ENCODE assay signal across 17 cellular contexts in genomic region chr15:78629716-78630065, GRCh38. TPM values are rescaled to one million over a fixed set of nuclear protein-coding genes. Genes with fewer than 3 reads are reported as not detected.
DNase-seq lines count a peak whose midpoint lies in the region; ATAC-seq and FAIRE-seq lines count a peak whose summit lies in the region.
"Had no signal": no experiment of that assay in that cellular context is flagged by ENCODE, and none has a peak within 500 bp of the region (broad histone marks: within the 10 kb centered on the region; RNA-seq: fewer than 3 reads in every experiment).

No MANE protein-coding gene starts in this region.

- no peak for ATAC-seq in activated CD8-positive, alpha-beta T cell treated with anti-CD3 and anti-CD28 coated beads, Interleukin-2, amount 10 ng/mL, durations not matched to agents 7 days and 5 days
- ATAC-seq: HepG2 had no signal

- peak; percentile 35 for FAIRE-seq in urothelium cell line (lab: Jason Lieb, UNC)
- FAIRE-seq: H1, HepG2 had no signal

- DNase-seq in activated CD8-positive, alpha-beta memory T cell treated with anti-CD3 and anti-CD28 coated beads, Interleukin-2, amount 50 U/mL, for 48 hours = peak; percentile 17
- DNase-seq in activated CD8-positive, alpha-beta memory T cell treated with anti-CD3 and anti-CD28 coated beads, Interleukin-2, amount 50 U/mL, for 4 hours = no peak
- DNase-seq in epidermal melanocyte (ENCODE audit: insufficient read length, low spot score) (peak; percentile 9), posterior vena cava (ENCODE audit: low spot score) (peak; percentile 81), urothelium cell line (ENCODE audit: low spot score) (no peak)
- DNase-seq in activated CD4-positive, alpha-beta T cell treated with anti-CD3 and anti-CD28 coated beads, Interleukin-2, amount 50 U/mL, for 48 hours = no peak
- DNase-seq in activated CD8-positive, alpha-beta T cell treated with anti-CD3 and anti-CD28 coated beads, Interleukin-2, amount 10 ng/mL, durations not matched to agents 7 days and 5 days = no peak
- DNase-seq: 8988T; CD4-positive, alpha-beta memory T cell; DMS153; DMS79; GF-D8; H9 had no signal

- intact Hi-C loops in posterior vena cava (cut with DNase I) = no loop called here

- H3K27me3 Mint-ChIP-seq in activated CD8-positive, alpha-beta T cell treated with anti-CD3 and anti-CD28 coated beads, Interleukin-2, amount 10 ng/mL, durations not matched to agents 7 days and 5 days (ENCODE audit: low read depth) = peaks cover 10% of the 10 kb centered on the region

- H3K4me3 Mint-ChIP-seq in activated CD8-positive, alpha-beta T cell treated with anti-CD3 and anti-CD28 coated beads, Interleukin-2, amount 10 ng/mL, durations not matched to agents 7 days and 5 days = no peak overlapping the region
- H3K4me3 Mint-ChIP-seq: CD14-positive monocyte; CD4-positive, alpha-beta memory T cell; H9 had no signal

- CTCF ChIA-PET in activated CD8-positive, alpha-beta T cell treated with anti-CD3 and anti-CD28 coated beads, Interleukin-2, amount 10 ng/mL, durations not matched to agents 7 days and 5 days (lab: Charles Lee) = interaction anchor here (1.0 kb wide), 1 partner anchor 11 kb away, joined by 4 read pairs; no protein-coding TSS in a partner anchor

- H3K9me3 Mint-ChIP-seq in activated CD8-positive, alpha-beta T cell treated with anti-CD3 and anti-CD28 coated beads, Interleukin-2, amount 10 ng/mL, durations not matched to agents 7 days and 5 days (ENCODE audit: insufficient read depth) = no peaks in the 10 kb centered on the region
- H3K9me3 Mint-ChIP-seq: H9 had no signal

- POLR2A ChIA-PET in activated CD8-positive, alpha-beta T cell treated with anti-CD3 and anti-CD28 coated beads, Interleukin-2, amount 10 ng/mL, durations not matched to agents 7 days and 5 days (lab: Charles Lee) = no interaction called here

- H3K36me3 Mint-ChIP-seq in activated CD8-positive, alpha-beta T cell treated with anti-CD3 and anti-CD28 coated beads, Interleukin-2, amount 10 ng/mL, durations not matched to agents 7 days and 5 days (ENCODE audit: low read depth) = no peaks in the 10 kb centered on the region
- H3K36me3 Mint-ChIP-seq: CD14-positive monocyte; CD4-positive, alpha-beta memory T cell had no signal

- H3K4me1 Mint-ChIP-seq in activated CD8-positive, alpha-beta T cell treated with anti-CD3 and anti-CD28 coated beads, Interleukin-2, amount 10 ng/mL, durations not matched to agents 7 days and 5 days (ENCODE audit: low read depth) = no peaks in the 10 kb centered on the region
- H3K4me1 Mint-ChIP-seq: CD14-positive monocyte; CD4-positive, alpha-beta memory T cell; H9 had no signal

- no peak overlapping the region for H3K27ac Mint-ChIP-seq in activated CD8-positive, alpha-beta T cell treated with anti-CD3 and anti-CD28 coated beads, Interleukin-2, amount 10 ng/mL, durations not matched to agents 7 days and 5 days
- H3K27ac Mint-ChIP-seq: CD14-positive monocyte, H9 had no signal

RNA-seq across cellular contexts. Expression of gene CHRNA3, which starts 8.9 kb away (rescaled TPM):
- total RNA-seq in posterior vena cava = not detected
- total RNA-seq in activated CD8-positive, alpha-beta T cell treated with anti-CD3 and anti-CD28 coated beads, Interleukin-2, amount 10 ng/mL, durations not matched to agents 7 days and 5 days = not detected
- total RNA-seq: A673; CD4-positive, alpha-beta memory T cell; HepG2 had no signal

RNA-seq across cellular contexts. Expression of gene CHRNB4, which starts 11.3 kb away (rescaled TPM):
- total RNA-seq in posterior vena cava = not detected
- not detected for total RNA-seq in activated CD8-positive, alpha-beta T cell treated with anti-CD3 and anti-CD28 coated beads, Interleukin-2, amount 10 ng/mL, durations not matched to agents 7 days and 5 days
- total RNA-seq: A673; CD4-positive, alpha-beta memory T cell; HepG2 had no signal

Comparison
In these comparisons a context has a peak if more than half of its experiments do, and no peak if none do; other contexts are left out.
1. DNase-seq: peak in activated CD8-positive, alpha-beta memory T cell treated with anti-CD3 and anti-CD28 coated beads, Interleukin-2, amount 50 U/mL, for 48 hours (single experiment), epidermal melanocyte (single experiment) and posterior vena cava (single experiment); none in activated CD8-positive, alpha-beta memory T cell treated with anti-CD3 and anti-CD28 coated beads, Interleukin-2, amount 50 U/mL, for 4 hours (single experiment), urothelium cell line (single experiment), activated CD4-positive, alpha-beta T cell treated with anti-CD3 and anti-CD28 coated beads, Interleukin-2, amount 50 U/mL, for 48 hours (0 of 2) and activated CD8-positive, alpha-beta T cell treated with anti-CD3 and anti-CD28 coated beads, Interleukin-2, amount 10 ng/mL, durations not matched to agents 7 days and 5 days (single experiment).